15 cellular contexts compared by ENCODE assay signal in genomic region chr1:183087001-183087400, GRCh38.
A peak's percentile ranks its signal among the peaks of the same experiment; 100 is the strongest.
DNase-seq lines count a peak whose midpoint lies in the region; ATAC-seq and TF ChIP-seq lines count a peak whose summit lies in the region.
"Had no signal": no experiment of that assay in that cellular context is flagged by ENCODE, and none has a peak within 500 bp of the region (broad histone marks: within the 10 kb centered on the region; RNA-seq: fewer than 3 reads in every experiment).

No MANE protein-coding gene starts in this region.

- DNase-seq in ELR (ENCODE audit: low read depth) (peak; percentile 19), PC-9 (peak in 1 of 2 experiments; percentile 81), hepatocyte (ENCODE audit: low spot score) (no peak), GM19238 (ENCODE audit: insufficient read length, low spot score) (no peak), AG08396 (ENCODE audit: low spot score) (no peak), SK-N-SH (no peak)
- DNase-seq: CD8-positive, alpha-beta T cell; NCI-H1436; NCI-H2029 treated with DMSO at 0.1 percent for 48 hours; NCI-H2171 treated with DMSO at 0.1 percent for 48 hours; NCI-H446 treated with DMSO at 0.1 percent for 48 hours; NCI-H748 treated with DMSO at 0.1 percent for 48 hours; SHP77 treated with DMSO at 0.1 percent for 48 hours had no signal

- no TSS peak for BruUV-seq in PC-9 (replicated peaks; lab: Mats Ljungman, UMichigan)

- no peak for ATAC-seq in HG03342 (IDR thresholded peaks at IDR 0.05; ENCODE audit: unreplicated experiment)
- ATAC-seq: CD8-positive, alpha-beta T cell had no signal

- H3K4me3 ChIP-seq in PC-9, result no peak overlapping the region
- H3K4me3 ChIP-seq in hepatocyte, result no peak overlapping the region
- no peak overlapping the region for H3K4me3 ChIP-seq in SK-N-SH (ENCODE audit: low read depth in 2 of 2, low read length in 1 of 2)
- H3K4me3 ChIP-seq: HAP-1 had no signal

- peaks cover 13% of the 10 kb centered on the region for H3F3A ChIP-seq in PC-9 (ENCODE audit: insufficient read depth, low read depth)
- no peaks in the 10 kb centered on the region for H3F3A ChIP-seq in SK-N-SH (replicated peaks; ENCODE audit: insufficient read depth)

- H3K27ac ChIP-seq in PC-9 (0 out of 2 replicates have a peak overlapping the region, but pooled peaks have one; percentile 13), hepatocyte (peak overlapping the region; percentile 40), SK-N-SH (ENCODE audit: low read depth in 2 of 2, low read length in 1 of 2) (no peak overlapping the region)

- H3K9me3 ChIP-seq in PC-9 (ENCODE audit: insufficient read depth, low read depth), result no peaks in the 10 kb centered on the region
- no peaks in the 10 kb centered on the region for H3K9me3 ChIP-seq in hepatocyte (ENCODE audit: low read depth)
- no peaks in the 10 kb centered on the region for H3K9me3 ChIP-seq in SK-N-SH
- H3K9me3 ChIP-seq: HAP-1 had no signal

- H2AFZ ChIP-seq in PC-9 (no peak overlapping the region), hepatocyte (no peak overlapping the region), SK-N-SH (ENCODE audit: low read depth) (no peak overlapping the region)

- H4K20me1 ChIP-seq in PC-9 (ENCODE audit: insufficient read depth) (peaks cover 6% of the 10 kb centered on the region), hepatocyte (ENCODE audit: insufficient read depth, poor library complexity, severe bottlenecking) (peaks cover 7% of the 10 kb centered on the region), SK-N-SH (ENCODE audit: insufficient read depth) (peaks cover 74% of the 10 kb centered on the region)

- H3K36me3 ChIP-seq in PC-9 (ENCODE audit: low read depth) (no peaks in the 10 kb centered on the region), hepatocyte (replicated peaks; ENCODE audit: insufficient read depth, low read depth) (no peaks in the 10 kb centered on the region), SK-N-SH (replicated peaks in 1 of 2; ENCODE audit: control insufficient read depth in 1 of 2, insufficient read depth in 2 of 2, low read length in 1 of 2) (peaks cover 0 to 1% of the 10 kb centered on the region in 2 experiments)
- H3K36me3 ChIP-seq: HAP-1 had no signal

- POLR2A ChIA-PET in PC-9 (lab: Charles Lee; ENCODE audit: unreplicated experiment) (no interaction called here), SK-N-SH (lab: Yijun Ruan, JAX) (no interaction called here)

- no peak for TF ChIP-seq EP300 in SK-N-SH (IDR thresholded peaks at IDR 0.05; ENCODE audit: borderline replicate concordance in 1 of 2, low read depth in 1 of 2, low read length in 1 of 2)

- intact Hi-C loops in PC-9 (cut with micrococcal nuclease; ENCODE audit: unreplicated experiment), result no loop called here

- 46% methylated on average over 2 of the region's 2 CpGs for WGBS in hepatocyte (ENCODE audit: low lambda C conversion rate, missing lambda C conversion rate)
- WGBS in SK-N-SH (ENCODE audit: low lambda C conversion rate), result 83% methylated on average over 2 of the region's 2 CpGs

- H3K4me1 ChIP-seq in PC-9 (replicated peaks; ENCODE audit: insufficient read depth) (peaks cover 54% of the 10 kb centered on the region), hepatocyte (ENCODE audit: insufficient read depth) (peaks cover 42% of the 10 kb centered on the region), SK-N-SH (ENCODE audit: control insufficient read depth in 1 of 2, insufficient read depth in 2 of 2, low read depth in 1 of 2, low read length in 1 of 2) (peaks cover 3 to 10% of the 10 kb centered on the region in 2 experiments; a peak in 3 of 4 replicates)

- H3K9me2 ChIP-seq in PC-9 (ENCODE audit: insufficient read depth) (no peaks in the 10 kb centered on the region), hepatocyte (replicated peaks; ENCODE audit: insufficient read depth) (no peaks in the 10 kb centered on the region), SK-N-SH (no peaks in the 10 kb centered on the region)

- H3K4me2 ChIP-seq in PC-9 (peak overlapping the region; percentile 20; the same call in 1 of the 2 replicates), hepatocyte (peak overlapping the region; percentile 41), SK-N-SH (no peak overlapping the region)

- TF ChIP-seq RAD21 in SK-N-SH (IDR thresholded peaks at IDR 0.05; ENCODE audit: low read length), result no peak

- H3K79me2 ChIP-seq in PC-9 (ENCODE audit: low read depth) (peaks cover 94% of the 10 kb centered on the region), hepatocyte (peaks cover 96% of the 10 kb centered on the region), SK-N-SH (ENCODE audit: insufficient read depth) (peaks cover 100% of the 10 kb centered on the region)

- H3K27me3 ChIP-seq in PC-9 (ENCODE audit: insufficient read depth, low read depth), result no peaks in the 10 kb centered on the region
- H3K27me3 ChIP-seq in hepatocyte, result no peaks in the 10 kb centered on the region
- H3K27me3 ChIP-seq in SK-N-SH (ENCODE audit: insufficient read depth), result no peaks in the 10 kb centered on the region

- CTCF ChIA-PET in PC-9 (lab: Charles Lee), result no interaction called here
- CTCF ChIA-PET in SK-N-SH (lab: Yijun Ruan, JAX), result interaction anchor here (1.5 kb wide), 1 partner anchor 40 kb away, joined by 3 read pairs; no protein-coding TSS in a partner anchor

- H3K9ac ChIP-seq in SK-N-SH, result no peak overlapping the region

- TF ChIP-seq CTCF in PC-9 (conservative IDR thresholded peaks at IDR 0.05) (no peak), hepatocyte (IDR thresholded peaks at IDR 0.05; ENCODE audit: poor library complexity) (no peak), SK-N-SH (IDR thresholded peaks at IDR 0.05) (no peak)

TF ChIP-seq in SK-N-SH, 30 proteins besides CTCF, POLR2A, EP300 and RAD21:
- no peak for TF ChIP-seq FOSL2 (IDR thresholded peaks at IDR 0.05; ENCODE audit: borderline replicate concordance, low read depth)
- TF ChIP-seq, protein P1, sequence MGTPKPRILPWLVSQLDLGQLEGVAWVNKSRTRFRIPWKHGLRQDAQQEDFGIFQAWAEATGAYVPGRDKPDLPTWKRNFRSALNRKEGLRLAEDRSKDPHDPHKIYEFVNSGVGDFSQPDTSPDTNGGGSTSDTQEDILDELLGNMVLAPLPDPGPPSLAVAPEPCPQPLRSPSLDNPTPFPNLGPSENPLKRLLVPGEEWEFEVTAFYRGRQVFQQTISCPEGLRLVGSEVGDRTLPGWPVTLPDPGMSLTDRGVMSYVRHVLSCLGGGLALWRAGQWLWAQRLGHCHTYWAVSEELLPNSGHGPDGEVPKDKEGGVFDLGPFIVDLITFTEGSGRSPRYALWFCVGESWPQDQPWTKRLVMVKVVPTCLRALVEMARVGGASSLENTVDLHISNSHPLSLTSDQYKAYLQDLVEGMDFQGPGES (IDR thresholded peaks at IDR 0.05; ENCODE audit: low read depth, low read length), result no peak
- no peak for TF ChIP-seq CHD2 (IDR thresholded peaks at IDR 0.05; ENCODE audit: low read length, partially characterized antibody)
- TF ChIP-seq EZH2phosphoT487 (IDR thresholded peaks at IDR 0.05; ENCODE audit: borderline replicate concordance, low read depth), result no peak
- no peak for TF ChIP-seq TCF12 (IDR thresholded peaks at IDR 0.05)
- no peak for TF ChIP-seq RCOR1 (IDR thresholded peaks at IDR 0.05; ENCODE audit: low read length)
- TF ChIP-seq GABPA (IDR thresholded peaks at IDR 0.05; ENCODE audit: low read depth), result no peak
- no peak for TF ChIP-seq USF1 (IDR thresholded peaks at IDR 0.05; ENCODE audit: borderline replicate concordance, low read depth)
- TF ChIP-seq, protein P2, sequence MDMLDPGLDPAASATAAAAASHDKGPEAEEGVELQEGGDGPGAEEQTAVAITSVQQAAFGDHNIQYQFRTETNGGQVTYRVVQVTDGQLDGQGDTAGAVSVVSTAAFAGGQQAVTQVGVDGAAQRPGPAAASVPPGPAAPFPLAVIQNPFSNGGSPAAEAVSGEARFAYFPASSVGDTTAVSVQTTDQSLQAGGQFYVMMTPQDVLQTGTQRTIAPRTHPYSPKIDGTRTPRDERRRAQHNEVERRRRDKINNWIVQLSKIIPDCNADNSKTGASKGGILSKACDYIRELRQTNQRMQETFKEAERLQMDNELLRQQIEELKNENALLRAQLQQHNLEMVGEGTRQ (IDR thresholded peaks at IDR 0.05; ENCODE audit: borderline replicate concordance, low read depth, low read length), result no peak
- no peak for TF ChIP-seq SMC3 (IDR thresholded peaks at IDR 0.05; ENCODE audit: low read depth, low read length)
- no peak for TF ChIP-seq ZBTB33 (IDR thresholded peaks at IDR 0.05; ENCODE audit: borderline replicate concordance, low read depth)
- no peak for TF ChIP-seq JUND (IDR thresholded peaks at IDR 0.05)
- no peak for TF ChIP-seq TEAD4 (IDR thresholded peaks at IDR 0.05; ENCODE audit: borderline replicate concordance, insufficient read depth)
- TF ChIP-seq YY1 (IDR thresholded peaks at IDR 0.05; ENCODE audit: low read depth), result no peak
- no peak for TF ChIP-seq MAX (IDR thresholded peaks at IDR 0.05; ENCODE audit: low read depth)
- no peak for TF ChIP-seq SIN3A (IDR thresholded peaks at IDR 0.05; ENCODE audit: borderline replicate concordance, low read depth, low read length)
- TF ChIP-seq NRF1 (IDR thresholded peaks at IDR 0.05; ENCODE audit: low read depth, low read length), result no peak
- no peak for TF ChIP-seq RXRA (IDR thresholded peaks at IDR 0.05; ENCODE audit: borderline replicate concordance, low read depth)

Comparison
In these comparisons a context has a peak if more than half of its experiments do, and no peak if none do; other contexts are left out.
1. H3K27ac ChIP-seq: peak in PC-9 (single experiment) and hepatocyte (single experiment); none in SK-N-SH (0 of 2).